Comparison of ENCODE assay signal across 8 cellular contexts in the genomic region with DNA sequence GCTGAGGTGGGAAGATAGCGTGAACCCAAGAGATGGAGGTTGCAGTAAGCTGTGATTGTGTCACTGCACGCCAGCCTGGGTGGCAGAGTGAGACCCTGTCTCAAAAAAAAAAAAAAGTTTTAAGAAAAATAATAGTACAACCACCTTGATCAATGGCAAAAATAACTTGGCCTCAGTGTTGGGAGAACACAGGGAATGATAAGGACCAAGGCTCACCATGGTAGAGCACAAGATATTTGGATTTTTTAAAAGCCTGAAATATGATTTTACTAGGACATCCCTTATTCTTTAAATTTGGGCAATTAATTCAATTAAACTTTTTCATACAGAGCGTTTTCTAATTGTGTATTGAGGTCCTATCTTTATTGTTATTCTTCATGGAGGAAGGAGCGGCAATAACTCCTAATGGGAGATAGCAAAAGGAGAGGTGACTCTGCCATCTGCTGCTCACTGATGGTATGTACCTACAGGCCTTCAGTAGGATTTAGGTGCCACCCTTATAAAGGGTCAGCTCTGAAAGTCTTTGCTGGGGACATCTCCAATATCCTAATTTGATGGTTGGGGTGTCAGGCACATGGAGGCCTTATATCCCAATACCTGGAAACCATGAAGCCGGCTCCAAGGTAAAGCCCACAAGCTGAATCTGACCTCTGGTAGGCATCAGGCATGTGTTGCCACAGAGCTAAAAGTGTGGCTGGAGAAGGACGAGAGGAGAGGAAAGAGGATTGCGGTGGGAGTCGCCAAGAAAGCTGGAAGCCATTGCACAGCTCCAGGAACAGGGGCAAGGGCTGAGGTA. TPM values are rescaled to one million over a fixed set of nuclear protein-coding genes. Genes with fewer than 3 reads are reported as not detected.
DNase-seq lines count a peak whose midpoint lies in the region; ATAC-seq and TF ChIP-seq lines count a peak whose summit lies in the region.

No MANE protein-coding gene starts in this region.

- no peak overlapping the region for H3K4me2 ChIP-seq in neural progenitor cell

- no peak overlapping the region for H2AFZ ChIP-seq in neural progenitor cell (replicated peaks)

- DNase-seq in stimulated activated CD4-positive, alpha-beta T cell treated with anti-CD3 and anti-CD28 coated beads, Interleukin-15, amount 100 ng/mL, for 24 hours, result peak; percentile 43
- no peak for DNase-seq in stimulated activated CD4-positive, alpha-beta T cell treated with anti-CD3 and anti-CD28 coated beads, Interleukin-12 subunit alpha, Interleukin-12 subunit beta, amount 100 ng/mL, for 4 hours
- DNase-seq in NCI-H1105 treated with DMSO at 0.1 percent for 48 hours (lab: John Stamatoyannopoulos, UW), result peak; percentile 51
- peak; percentile 32 for DNase-seq in UCSD-AML1 (lab: John Stamatoyannopoulos, UW; ENCODE audit: unreplicated experiment)
- DNase-seq in fibroblast of pulmonary artery (ENCODE audit: low read depth), result peak; percentile 78
- DNase-seq in neural progenitor cell (ENCODE audit: low spot score), result peak; percentile 70
- DNase-seq in sigmoid colon, result no peak

- H3K9me3 Mint-ChIP-seq in neural progenitor cell, result no peaks in the 10 kb centered on the region

- H3K4me3 ChIP-seq in fibroblast of pulmonary artery (replicated peaks; ENCODE audit: low read depth, low read length), result no peak overlapping the region
- no peak overlapping the region for H3K4me3 ChIP-seq in neural progenitor cell
- no peak overlapping the region for H3K4me3 ChIP-seq in sigmoid colon

- H3K4me1 ChIP-seq in neural progenitor cell, result no peaks in the 10 kb centered on the region
- H3K4me1 ChIP-seq in sigmoid colon, result no peaks in the 10 kb centered on the region

- no peak for TF ChIP-seq POLR2A in sigmoid colon (IDR thresholded peaks at IDR 0.05)

- H3K36me3 ChIP-seq in neural progenitor cell (no peaks in the 10 kb centered on the region), sigmoid colon (no peaks in the 10 kb centered on the region)

- H3K27ac ChIP-seq in neural progenitor cell (no peak overlapping the region), sigmoid colon (no peak overlapping the region)

- H3K4me1 Mint-ChIP-seq in neural progenitor cell, result no peaks in the 10 kb centered on the region

- no peak overlapping the region for H3K4me3 Mint-ChIP-seq in neural progenitor cell

- no peak overlapping the region for H3K9ac ChIP-seq in neural progenitor cell

- peaks cover 4% of the 10 kb centered on the region for H3K27me3 Mint-ChIP-seq in neural progenitor cell (ENCODE audit: insufficient read depth, low read depth)

- no peaks in the 10 kb centered on the region for H3K36me3 Mint-ChIP-seq in neural progenitor cell

- no peak for ATAC-seq in GM21619 (IDR thresholded peaks at IDR 0.05; ENCODE audit: unreplicated experiment)

- no peaks in the 10 kb centered on the region for H3K79me2 ChIP-seq in neural progenitor cell (ENCODE audit: low read depth)

- H3K9me3 ChIP-seq in neural progenitor cell (ENCODE audit: low read depth) (no peaks in the 10 kb centered on the region), sigmoid colon (no peaks in the 10 kb centered on the region)

- TF ChIP-seq CTCF in fibroblast of pulmonary artery (IDR thresholded peaks at IDR 0.05; ENCODE audit: low read length, missing control alignments), result peak; percentile 82
- TF ChIP-seq CTCF in neural progenitor cell (IDR thresholded peaks at IDR 0.05), result peak; percentile 79
- TF ChIP-seq CTCF in sigmoid colon (IDR thresholded peaks at IDR 0.05), result peak in 2 of 4 experiments; percentile 42 to 60

- TF ChIP-seq EP300 in sigmoid colon (IDR thresholded peaks at IDR 0.05), result no peak

- no peaks in the 10 kb centered on the region for H3F3A ChIP-seq in neural progenitor cell (ENCODE audit: low read depth)

- H4K20me1 ChIP-seq in neural progenitor cell (ENCODE audit: low read depth), result no peaks in the 10 kb centered on the region

- intact Hi-C loops in sigmoid colon (cut with DNase I), result no loop called here

- 38 to 66% methylated on average over 8 of the region's 8 CpGs for WGBS in sigmoid colon, 2 donors

- H3K27ac Mint-ChIP-seq in neural progenitor cell, result no peak overlapping the region

- H3K27me3 ChIP-seq in neural progenitor cell (no peaks in the 10 kb centered on the region), sigmoid colon (no peaks in the 10 kb centered on the region)

RNA-seq across cellular contexts. Expression of gene POLD3, which starts 21.9 kb away (rescaled TPM):
- total RNA-seq in neural progenitor cell (ENCODE audit: low replicate concordance), result 45.4 and 56.9 TPM in 2 replicates
- 10 to 100 TPM; 11.2 to 23.0 (median 14.8) TPM for total RNA-seq in sigmoid colon
- 10 to 100 TPM; 13.2 to 21.4 (median 14.1) TPM for polyA plus RNA-seq in sigmoid colon

Comparison
In these comparisons a context has a peak if more than half of its experiments do, and no peak if none do; other contexts are left out.
1. DNase-seq: peak in stimulated activated CD4-positive, alpha-beta T cell treated with anti-CD3 and anti-CD28 coated beads, Interleukin-15, amount 100 ng/mL, for 24 hours (single experiment), NCI-H1105 treated with DMSO at 0.1 percent for 48 hours (single experiment), UCSD-AML1 (single experiment), fibroblast of pulmonary artery (single experiment) and neural progenitor cell (single experiment); none in stimulated activated CD4-positive, alpha-beta T cell treated with anti-CD3 and anti-CD28 coated beads, Interleukin-12 subunit alpha, Interleukin-12 subunit beta, amount 100 ng/mL, for 4 hours (single experiment) and sigmoid colon (single experiment).